ENCODE assay signal across 23 cellular contexts in the genomic region with DNA sequence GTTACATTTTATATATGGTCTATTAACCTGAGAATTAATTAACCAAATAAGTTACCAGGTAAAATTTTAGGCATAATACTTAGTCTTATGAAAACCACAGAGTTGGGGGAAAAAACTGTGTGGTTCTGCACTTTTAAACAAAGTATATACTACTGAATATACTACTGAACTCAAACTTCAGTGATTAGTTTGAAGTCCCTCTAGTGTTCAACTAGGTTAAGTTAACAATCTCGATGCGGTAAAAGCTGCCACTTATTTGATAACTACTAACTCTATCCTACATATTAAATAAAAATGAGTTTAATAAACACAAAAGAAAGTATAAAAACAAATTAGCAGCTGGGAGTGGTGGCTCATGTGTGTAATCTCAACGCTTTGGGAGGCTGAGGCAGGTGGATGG.
"Had no signal": no experiment of that assay in that cellular context is flagged by ENCODE, and none has a peak within 500 bp of the region (broad histone marks: within the 10 kb centered on the region; RNA-seq: fewer than 3 reads in every experiment).

No MANE protein-coding gene starts in this region.

- H3K4me3 ChIP-seq: heart right ventricle, lung, thoracic aorta had no signal

- ATAC-seq: heart right ventricle; left lobe of liver; natural killer cell treated with Interleukin-12 subunit alpha and Interleukin-12 subunit beta and Interleukin-15 and Interleukin-18, amount 100 ng/mL, for 72 hours; right cardiac atrium had no signal

- H3K4me1 ChIP-seq: parathyroid adenoma had no signal

- H3K4me3 Mint-ChIP-seq: activated naive CD8-positive, alpha-beta T cell treated with anti-CD3 and anti-CD28 coated beads, Interleukin-2, amount 10 ng/mL, durations not matched to agents 7 days and 5 days; natural killer cell treated with Interleukin-12 subunit alpha and Interleukin-12 subunit beta and Interleukin-15 and Interleukin-18, amount 100 ng/mL, for 72 hours; T-helper 1 cell treated with Interleukin-12 subunit alpha and Interleukin-12 subunit beta and Interleukin-4 antibody, amounts not matched to agents 30 μg/mL and 1 μg/mL, for 36 hours had no signal

- H3K36me3 Mint-ChIP-seq: natural killer cell treated with Interleukin-12 subunit alpha and Interleukin-12 subunit beta and Interleukin-15 and Interleukin-18, amount 100 ng/mL, for 72 hours had no signal

- H3K9me3 ChIP-seq: heart right ventricle, neutrophil, thoracic aorta had no signal

- H3K9ac ChIP-seq: parathyroid adenoma had no signal

- H3K27me3 ChIP-seq: heart right ventricle, neutrophil had no signal

- H3K9me3 Mint-ChIP-seq: activated naive CD8-positive, alpha-beta T cell treated with anti-CD3 and anti-CD28 coated beads, Interleukin-2, amount 10 ng/mL, durations not matched to agents 7 days and 5 days; natural killer cell treated with Interleukin-12 subunit alpha and Interleukin-12 subunit beta and Interleukin-15 and Interleukin-18, amount 100 ng/mL, for 72 hours; T-helper 1 cell treated with Interleukin-12 subunit alpha and Interleukin-12 subunit beta and Interleukin-4 antibody, amounts not matched to agents 30 μg/mL and 1 μg/mL, for 36 hours had no signal

- H3K36me3 ChIP-seq: thoracic aorta had no signal

- H3K27me3 Mint-ChIP-seq: activated naive CD8-positive, alpha-beta T cell treated with anti-CD3 and anti-CD28 coated beads, Interleukin-2, amount 10 ng/mL, durations not matched to agents 7 days and 5 days; natural killer cell treated with Interleukin-12 subunit alpha and Interleukin-12 subunit beta and Interleukin-15 and Interleukin-18, amount 100 ng/mL, for 72 hours had no signal

- H3K27ac ChIP-seq: epithelial cell of prostate, neutrophil, parathyroid adenoma, thoracic aorta had no signal

- H2AFZ ChIP-seq: parathyroid adenoma had no signal

- DNase-seq: activated CD4-positive, alpha-beta T cell treated with anti-CD3 and anti-CD28 coated beads for 4 hours; activated CD4-positive, alpha-beta T cell treated with anti-CD3 and anti-CD28 coated beads, Interleukin-2, amount 50 U/mL, for 48 hours; activated CD4-positive, CD25-positive, alpha-beta regulatory T cell; activated naive CD4-positive, alpha-beta T cell treated with Interleukin-2 at 50 U/mL for 16 hours; activated naive CD8-positive, alpha-beta T cell treated with anti-CD3 and anti-CD28 coated beads, Interleukin-2, amount 10 ng/mL, durations not matched to agents 7 days and 5 days; activated T-cell treated with anti-CD3 and anti-CD28 coated beads, Interleukin-2, amount 50 U/mL, for 48 hours; amygdala; cerebellar nuclear complex; cortex of kidney; foreskin fibroblast; heart right ventricle; right cardiac atrium; stimulated activated CD4-positive, alpha-beta T cell treated with anti-CD3 and anti-CD28 coated beads, Interleukin-4, amount 100 ng/mL, for 24 hours; stimulated activated naive CD4-positive, alpha-beta T cell treated with Interleukin-2 at 50 U/mL for 16 hours; T1000 had no signal

- H3K27ac Mint-ChIP-seq: activated naive CD8-positive, alpha-beta T cell treated with anti-CD3 and anti-CD28 coated beads, Interleukin-2, amount 10 ng/mL, durations not matched to agents 7 days and 5 days; natural killer cell treated with Interleukin-12 subunit alpha and Interleukin-12 subunit beta and Interleukin-15 and Interleukin-18, amount 100 ng/mL, for 72 hours; T-helper 1 cell treated with Interleukin-12 subunit alpha and Interleukin-12 subunit beta and Interleukin-4 antibody, amounts not matched to agents 30 μg/mL and 1 μg/mL, for 36 hours had no signal
